ENCODE assay signal across 20 cellular contexts in the genomic region with DNA sequence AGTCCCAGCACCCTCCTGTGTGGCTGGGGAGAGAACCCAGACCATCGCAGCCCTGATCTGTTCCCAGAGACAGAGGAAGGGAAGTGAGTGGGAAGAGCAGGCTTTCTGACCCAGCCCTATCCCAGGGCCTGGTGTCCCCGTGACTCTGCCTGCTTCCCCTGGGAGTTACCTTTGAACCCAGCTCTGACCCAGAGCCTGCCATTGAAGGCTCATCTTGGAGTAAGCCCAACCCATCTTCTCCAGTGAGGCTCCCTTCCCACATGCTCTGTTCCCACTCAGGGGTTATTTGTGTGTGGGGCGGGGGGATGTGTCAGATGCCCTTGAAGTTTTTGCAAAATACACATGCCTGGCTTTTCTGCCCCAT. TPM values are rescaled to one million over a fixed set of nuclear protein-coding genes. Genes with fewer than 3 reads are reported as not detected.
DNase-seq lines count a peak whose midpoint lies in the region; ATAC-seq, FAIRE-seq and TF ChIP-seq lines count a peak whose summit lies in the region.
"Had no signal": no experiment of that assay in that cellular context is flagged by ENCODE, and none has a peak within 500 bp of the region (broad histone marks: within the 10 kb centered on the region; RNA-seq: fewer than 3 reads in every experiment).

No MANE protein-coding gene starts in this region.

- POLR2A ChIA-PET in H1 (lab: Charles Lee; ENCODE audit: partially characterized antibody): no interaction called here
- POLR2A ChIA-PET in activated CD4-positive, alpha-beta T cell treated with anti-CD3 and anti-CD28 coated beads for 36 hours (lab: Charles Lee): no interaction called here

- FAIRE-seq in H1 (lab: Jason Lieb, UNC): no peak
- FAIRE-seq: G401.6, GM12878 had no signal

- no peak for ATAC-seq in foreskin keratinocyte
- no peak for ATAC-seq in GM19035 (IDR thresholded peaks at IDR 0.05; ENCODE audit: unreplicated experiment)
- no peak for ATAC-seq in activated CD4-positive, alpha-beta T cell treated with anti-CD3 and anti-CD28 coated beads for 36 hours

- H3K23ac ChIP-seq in H1 (ENCODE audit: insufficient read length): no peak overlapping the region

- no peak overlapping the region for H4K8ac ChIP-seq in H1 (ENCODE audit: extremely low read depth, insufficient read depth, low read length)

- no peak for TF ChIP-seq RAD21 in H1 (IDR thresholded peaks at IDR 0.05 in 1 of 2, conservative IDR thresholded peaks at IDR 0.05 in 1 of 2; ENCODE audit: low read depth in 2 of 2, low read length in 2 of 2)

- no peak overlapping the region for H2BK20ac ChIP-seq in H1 (ENCODE audit: low read length)

- peak overlapping the region; percentile 9 for H3K9ac ChIP-seq in NT2/D1 (ENCODE audit: insufficient read length, low read depth)
- H3K9ac ChIP-seq in H1 (replicated peaks in 1 of 4; ENCODE audit: extremely low read depth in 1 of 4, low read depth in 3 of 4, low read length in 3 of 4): no peak overlapping the region
- H3K9ac ChIP-seq in parathyroid adenoma: no peak overlapping the region

- H3K4me1 ChIP-seq in NT2/D1 (ENCODE audit: insufficient read depth, insufficient read length) (peaks cover 16% of the 10 kb centered on the region), H1 (replicated peaks in 1 of 4; ENCODE audit: control insufficient read depth in 3 of 4, insufficient read depth in 4 of 4, low read length in 3 of 4) (peaks cover 0 to 8% (median under 1%) of the 10 kb centered on the region in 4 experiments; a peak in 2 of 7 replicates), parathyroid adenoma (peaks cover 17% of the 10 kb centered on the region), foreskin keratinocyte (no peaks in the 10 kb centered on the region)
- H3K4me1 ChIP-seq: BE2C had no signal

- H2AFZ ChIP-seq in H1 (ENCODE audit: low read length) (no peak overlapping the region), parathyroid adenoma (peak overlapping the region; percentile 52)

- no peak for TF ChIP-seq CTCF in H1 (IDR thresholded peaks at IDR 0.05; ENCODE audit: control extremely low read depth in 1 of 3, insufficient read depth in 1 of 3, low read depth in 1 of 3, low read length in 3 of 3)
- TF ChIP-seq CTCF in parathyroid adenoma (IDR thresholded peaks at IDR 0.05): no peak
- no peak for TF ChIP-seq CTCF in foreskin keratinocyte (conservative IDR thresholded peaks at IDR 0.05)

- H3K4me3 ChIP-seq in NT2/D1 (ENCODE audit: insufficient read length, low read depth) (no peak overlapping the region), H1 (ENCODE audit: extremely low read depth in 1 of 4, insufficient read depth in 2 of 4, low read depth in 3 of 4, low read length in 4 of 4) (no peak overlapping the region), parathyroid adenoma (ENCODE audit: low read depth, low read length) (no peak overlapping the region)
- H3K4me3 ChIP-seq: GM12878 had no signal

- peak overlapping the region; percentile 39; the same call in 1 of the 2 replicates for H3K18ac ChIP-seq in H1 (ENCODE audit: extremely low read depth, low read length)

- CTCF ChIA-PET in H1 (lab: Charles Lee; ENCODE audit: partially characterized antibody): interaction anchor here (0.7 to 13.7 kb wide), 10 partner anchors 12 to 129 kb away, joined by 3 to 178 read pairs (median 3); no protein-coding TSS in a partner anchor
- CTCF ChIA-PET in activated CD4-positive, alpha-beta T cell treated with anti-CD3 and anti-CD28 coated beads for 36 hours (lab: Charles Lee): no interaction called here

- no peaks in the 10 kb centered on the region for H3K27me3 ChIP-seq in NT2/D1 (ENCODE audit: insufficient read depth, insufficient read length)
- H3K27me3 ChIP-seq in H1 (replicated peaks in 1 of 4; ENCODE audit: control insufficient read depth in 3 of 4, extremely low read depth in 1 of 4, insufficient read depth in 3 of 4, low read length in 3 of 4): peaks cover 0 to 3% (median 1%) of the 10 kb centered on the region in 4 experiments; a peak in 3 of 7 replicates
- H3K27me3 ChIP-seq in parathyroid adenoma (ENCODE audit: control insufficient read depth, insufficient read depth, low read length): no peaks in the 10 kb centered on the region
- peaks cover 16% of the 10 kb centered on the region for H3K27me3 ChIP-seq in foreskin keratinocyte
- H3K27me3 ChIP-seq: BE2C had no signal

- intact Hi-C loops in activated CD4-positive, alpha-beta T cell treated with anti-CD3 and anti-CD28 coated beads for 36 hours (cut with DNase I, micrococcal nuclease): no loop called here

- no peak for TF ChIP-seq EP300 in H1 (IDR thresholded peaks at IDR 0.05; ENCODE audit: borderline replicate concordance in 1 of 2, low read depth in 2 of 2, low read length in 2 of 2)

- H4K5ac ChIP-seq in H1 (ENCODE audit: insufficient read length, low read depth, low read length): no peak overlapping the region

- H4K20me1 ChIP-seq in H1 (replicated peaks in 1 of 2; ENCODE audit: control insufficient read depth in 1 of 2, insufficient read depth in 2 of 2, low read length in 2 of 2): no peaks in the 10 kb centered on the region

- no peak overlapping the region for H2BK12ac ChIP-seq in H1 (ENCODE audit: low read depth, low read length)

- H3K79me2 ChIP-seq in H1 (ENCODE audit: control insufficient read depth in 1 of 2, insufficient read depth in 2 of 2, low read length in 2 of 2) (no peaks in the 10 kb centered on the region), parathyroid adenoma (peaks cover 4% of the 10 kb centered on the region)

- H3K14ac ChIP-seq in H1 (ENCODE audit: insufficient read length): no peak overlapping the region

- DNase-seq in DMS53 (lab: John Stamatoyannopoulos, UW) (peak; percentile 63), DMS53 treated with DMSO at 0.1 percent for 48 hours (lab: John Stamatoyannopoulos, UW; ENCODE audit: unreplicated experiment) (no peak), NT2/D1 (ENCODE audit: low read depth, low spot score) (no peak), H1 (ENCODE audit: low read depth in 1 of 2, low spot score in 2 of 2) (no peak), foreskin keratinocyte (no peak)
- no peak for DNase-seq in activated CD4-positive, alpha-beta T cell treated with anti-CD3 and anti-CD28 coated beads for 36 hours
- DNase-seq: BE2C; CD8-positive, alpha-beta memory T cell; DND-41; H9; NCI-H1930; NCI-H774 had no signal

- no peak overlapping the region for H3K27ac Mint-ChIP-seq in activated CD4-positive, alpha-beta T cell treated with anti-CD3 and anti-CD28 coated beads for 36 hours
- H3K27ac Mint-ChIP-seq: CD8-positive, alpha-beta memory T cell had no signal

- H3K79me1 ChIP-seq in H1 (ENCODE audit: low read depth, low read length): no peaks in the 10 kb centered on the region; the same call in 1 of the 2 replicates

- no peaks in the 10 kb centered on the region for H3K9me3 Mint-ChIP-seq in activated CD4-positive, alpha-beta T cell treated with anti-CD3 and anti-CD28 coated beads for 36 hours (ENCODE audit: low read depth)
- H3K9me3 Mint-ChIP-seq: CD8-positive, alpha-beta memory T cell; H9 had no signal

- H2BK120ac ChIP-seq in H1 (replicated peaks; ENCODE audit: low read depth, low read length): no peak overlapping the region

- no peak overlapping the region for H3K27ac ChIP-seq in H1 (ENCODE audit: low read depth, low read length)
- H3K27ac ChIP-seq in parathyroid adenoma: peak overlapping the region; percentile 66
- H3K27ac ChIP-seq in foreskin keratinocyte: no peak overlapping the region
- H3K27ac ChIP-seq: 22Rv1, HL-60 had no signal

- 76% methylated on average over 3 of the region's 3 CpGs; no CpG with 5 or more reads in 1 of the 2 experiments for WGBS in H1 (ENCODE audit: extremely low coverage in 1 of 2, insufficient coverage in 1 of 2, insufficient read length in 1 of 2, insufficient replicate concordance in 2 of 2, low coverage in 1 of 2, low lambda C conversion rate in 2 of 2, missing lambda C conversion rate in 1 of 2), 2 experiments

- H3K56ac ChIP-seq in H1 (replicated peaks; ENCODE audit: insufficient read length, low read depth, low read length): no peak overlapping the region

- H3K4me1 Mint-ChIP-seq in activated CD4-positive, alpha-beta T cell treated with anti-CD3 and anti-CD28 coated beads for 36 hours: peaks cover 3% of the 10 kb centered on the region

- H2BK15ac ChIP-seq in H1 (ENCODE audit: low read length): no peak overlapping the region

- H3K4me3 Mint-ChIP-seq in activated CD4-positive, alpha-beta T cell treated with anti-CD3 and anti-CD28 coated beads for 36 hours: no peak overlapping the region
- H3K4me3 Mint-ChIP-seq: H9 had no signal

- H3K23me2 ChIP-seq in H1 (ENCODE audit: low read depth, low read length): no peaks in the 10 kb centered on the region; the same call in 1 of the 2 replicates

- H4K91ac ChIP-seq in H1 (replicated peaks; ENCODE audit: insufficient read length, low read length): no peak overlapping the region

- H2BK5ac ChIP-seq in H1 (ENCODE audit: low read depth, low read length): no peak overlapping the region

- H3K9me3 ChIP-seq in NT2/D1 (ENCODE audit: insufficient read depth, low read length) (no peaks in the 10 kb centered on the region), H1 (ENCODE audit: insufficient read depth in 2 of 2, low read depth in 1 of 2, low read length in 1 of 2) (no peaks in the 10 kb centered on the region), parathyroid adenoma (ENCODE audit: control insufficient read depth, low read length) (no peaks in the 10 kb centered on the region)
- H3K9me3 ChIP-seq: BE2C had no signal

- H3K36me3 Mint-ChIP-seq in activated CD4-positive, alpha-beta T cell treated with anti-CD3 and anti-CD28 coated beads for 36 hours (ENCODE audit: low read depth): no peaks in the 10 kb centered on the region

- H3K27me3 Mint-ChIP-seq in activated CD4-positive, alpha-beta T cell treated with anti-CD3 and anti-CD28 coated beads for 36 hours: peaks cover 10% of the 10 kb centered on the region

- H2AK5ac ChIP-seq in H1 (ENCODE audit: low read depth, low read length): no peak overlapping the region

- no peak overlapping the region for H3K4ac ChIP-seq in H1 (replicated peaks; ENCODE audit: insufficient read length, low read depth, low read length)

- H3K4me2 ChIP-seq in H1 (ENCODE audit: insufficient read depth in 1 of 2, low read depth in 2 of 2, low read length in 2 of 2) (no peak overlapping the region), parathyroid adenoma (ENCODE audit: low read length) (no peak overlapping the region)

- no peak for TF ChIP-seq POLR2A in H1 (IDR thresholded peaks at IDR 0.05; ENCODE audit: control extremely low read depth in 1 of 2, low read depth in 2 of 2, low read length in 2 of 2)

- H3K36me3 ChIP-seq in NT2/D1 (ENCODE audit: insufficient read depth, insufficient read length, low read length) (no peaks in the 10 kb centered on the region), H1 (ENCODE audit: control insufficient read depth in 2 of 4, insufficient read depth in 4 of 4, low read length in 3 of 4) (no peaks in the 10 kb centered on the region), parathyroid adenoma (ENCODE audit: control insufficient read depth, insufficient read depth, low read length) (no peaks in the 10 kb centered on the region)
- H3K36me3 ChIP-seq: BE2C had no signal

RNA-seq across cellular contexts. Expression of gene TMEM63C, which starts 6.0 kb away (rescaled TPM):
- 7.0 and 7.6 TPM in 2 replicates for total RNA-seq in H1 (2021; fragmentation: NEBNext Ultra II Directional; extraction: Animal tissue kit (Norgen Biotek cat#: 25700))
- polyA plus RNA-seq in H1 (2011; rRNA removed): 3.0 and 3.7 TPM in 2 replicates
- 3.6 TPM for polyA plus RNA-seq in H1 (2011; cell fraction: cytosol; rRNA removed)
- 7.8 TPM for polyA plus RNA-seq in H1 (2011; cell fraction: nucleus; rRNA removed)
- 4.5 to 6.5 TPM (median 5.4 TPM) in 4 replicates for polyA plus RNA-seq in H1 (2012, experiment 1 of 2)
- 2.4 TPM for polyA plus RNA-seq in H1 (2012, experiment 2 of 2)
- 7.3 TPM for polyA plus RNA-seq in H1 (2013, experiment 1 of 2)
- polyA plus RNA-seq in H1 (2013, experiment 2 of 2): 6.9 TPM
- 6.0 and 7.1 TPM in 2 replicates for polyA minus RNA-seq in H1 (2011; rRNA and poly(A)+ RNA removed)
- 4.5 TPM for polyA minus RNA-seq in H1 (2011; cell fraction: cytosol; rRNA and poly(A)+ RNA removed)
- polyA minus RNA-seq in H1 (2011; cell fraction: nucleus; rRNA and poly(A)+ RNA removed): 7.2 TPM
- total RNA-seq in foreskin keratinocyte: 0.49 and 0.65 TPM in 2 replicates
- polyA plus RNA-seq in foreskin keratinocyte: 0.39 and 0.50 TPM in 2 replicates
- 1 to 10 TPM; 1.1 to 1.4 TPM for total RNA-seq in activated CD4-positive, alpha-beta T cell treated with anti-CD3 and anti-CD28 coated beads for 36 hours
- total RNA-seq: NCI-H460 had no signal
- polyA plus RNA-seq: AG04450 had no signal

RNA-seq across cellular contexts. Expression of gene ZDHHC22, which starts 46.0 kb away (rescaled TPM):
- 55.2 and 59.3 TPM in 2 replicates for total RNA-seq in H1 (2021; fragmentation: NEBNext Ultra II Directional; extraction: Animal tissue kit (Norgen Biotek cat#: 25700))
- polyA plus RNA-seq in H1 (2011; rRNA removed): 23.8 and 30.7 TPM in 2 replicates
- polyA plus RNA-seq in H1 (2011; cell fraction: cytosol; rRNA removed): 20.3 TPM
- 28.0 TPM for polyA plus RNA-seq in H1 (2011; cell fraction: nucleus; rRNA removed)
- 45.5 to 55.8 TPM (median 50.5 TPM) in 4 replicates for polyA plus RNA-seq in H1 (2012, experiment 1 of 2)
- 46.2 TPM for polyA plus RNA-seq in H1 (2012, experiment 2 of 2)
- polyA plus RNA-seq in H1 (2013, experiment 1 of 2): 62.0 TPM
- polyA plus RNA-seq in H1 (2013, experiment 2 of 2): 72.6 TPM
- polyA minus RNA-seq in H1 (2011; rRNA and poly(A)+ RNA removed): 23.4 and 26.4 TPM in 2 replicates
- 10.2 TPM for polyA minus RNA-seq in H1 (2011; cell fraction: cytosol; rRNA and poly(A)+ RNA removed)
- 11.5 TPM for polyA minus RNA-seq in H1 (2011; cell fraction: nucleus; rRNA and poly(A)+ RNA removed)
- total RNA-seq in foreskin keratinocyte: not detected in 2 replicates
- not detected in 2 replicates for polyA plus RNA-seq in foreskin keratinocyte
- total RNA-seq in activated CD4-positive, alpha-beta T cell treated with anti-CD3 and anti-CD28 coated beads for 36 hours: not detected
- total RNA-seq: CD8-positive, alpha-beta memory T cell; GM12878; NCI-H460 had no signal
- polyA plus RNA-seq: AG04450; CD8-positive, alpha-beta memory T cell had no signal

Comparison
In these comparisons a context has a peak if more than half of its experiments do, and no peak if none do; other contexts are left out.
1. RNA of gene ZDHHC22, which starts 46.0 kb away (total RNA-seq): 55.2 to 59.3 TPM in H1; not detected in foreskin keratinocyte and not detected in activated CD4-positive, alpha-beta T cell treated with anti-CD3 and anti-CD28 coated beads for 36 hours; every median in the first group is over 10 times any median in the second.